In the genomic region with DNA sequence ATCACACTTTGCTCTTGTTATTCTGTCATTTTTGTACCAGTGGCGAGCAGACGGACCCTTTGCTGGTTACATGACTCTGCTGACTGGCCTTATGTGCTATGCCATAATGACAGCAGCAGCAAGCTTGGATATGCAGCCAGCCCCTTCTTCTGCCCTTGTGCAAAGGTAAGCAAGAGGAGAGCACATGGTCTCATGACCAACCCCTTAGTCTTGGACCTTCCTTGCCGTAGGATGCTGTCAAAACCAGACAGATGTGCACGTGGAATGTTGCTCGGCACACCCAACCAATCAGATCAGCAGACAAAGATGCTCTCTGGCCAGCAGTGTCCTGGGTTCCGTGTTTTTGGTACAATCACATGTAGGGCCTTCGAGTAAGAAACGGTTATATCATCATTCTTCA, we compare ENCODE assay signal across 21 cellular contexts. TPM values are rescaled to one million over a fixed set of nuclear protein-coding genes. Genes with fewer than 3 reads are reported as not detected.
A peak's percentile ranks its signal among the peaks of the same experiment; 100 is the strongest.
DNase-seq lines count a peak whose midpoint lies in the region; ATAC-seq, FAIRE-seq and TF ChIP-seq lines count a peak whose summit lies in the region.
"Had no signal": no experiment of that assay in that cellular context is flagged by ENCODE, and none has a peak within 500 bp of the region (broad histone marks: within the 10 kb centered on the region; RNA-seq: fewer than 3 reads in every experiment).

No MANE protein-coding gene starts in this region.

- no peak for FAIRE-seq in HepG2 (lab: Jason Lieb, UNC)

- no peaks in the 10 kb centered on the region for H3K79me2 ChIP-seq in HepG2 (ENCODE audit: insufficient read depth, low read length)

- intact Hi-C loops in HepG2 (cut with micrococcal nuclease; ENCODE audit: unreplicated experiment) (loop anchor here (5.0 kb wide), 1 partner anchor 52 kb away; no protein-coding TSS in a partner anchor), right lobe of liver (cut with DNase I) (no loop called here), stomach (cut with DNase I; ENCODE audit: low total_unique reads) (no loop called here)
- intact Hi-C loops in activated CD8-positive, alpha-beta T cell treated with anti-CD3 and anti-CD28 coated beads for 36 hours (cut with micrococcal nuclease), result loop anchor here (5.0 to 10.0 kb wide), 2 partner anchors 160 to 247 kb away; no protein-coding TSS in a partner anchor

- CTCF ChIA-PET in HepG2 (lab: Yijun Ruan, JAX; ENCODE audit: low intra/inter-chr PET ratio, low total read pairs), result no interaction called here
- CTCF ChIA-PET in activated CD8-positive, alpha-beta T cell treated with anti-CD3 and anti-CD28 coated beads for 36 hours (lab: Charles Lee), result interaction anchor here (0.9 to 6.6 kb wide), 3 partner anchors 9 to 238 kb away, joined by 3 to 71 read pairs (median 17); no protein-coding TSS in a partner anchor

- POLR2A ChIA-PET in HepG2 (lab: Yijun Ruan, JAX), result interaction anchor here (3.4 kb wide), 1 partner anchor 9 kb away, joined by 34 read pairs; no protein-coding TSS in a partner anchor
- POLR2A ChIA-PET in activated CD8-positive, alpha-beta T cell treated with anti-CD3 and anti-CD28 coated beads for 36 hours (lab: Charles Lee), result no interaction called here

- H3K4me3 Mint-ChIP-seq in activated CD8-positive, alpha-beta T cell treated with anti-CD3 and anti-CD28 coated beads for 36 hours, result no peak overlapping the region
- H3K4me3 Mint-ChIP-seq in immature natural killer cell, result peak overlapping the region in 1 of 5 donors; percentile 14

- H3K36me3 ChIP-seq in HepG2 (replicated peaks in 1 of 2; ENCODE audit: control insufficient read depth in 1 of 2, insufficient read depth in 2 of 2, low read length in 2 of 2) (no peaks in the 10 kb centered on the region), right lobe of liver (no peaks in the 10 kb centered on the region), stomach (no peaks in the 10 kb centered on the region)
- H3K36me3 ChIP-seq: tibial artery had no signal

- no peaks in the 10 kb centered on the region for H3K27me3 Mint-ChIP-seq in activated CD8-positive, alpha-beta T cell treated with anti-CD3 and anti-CD28 coated beads for 36 hours
- peaks cover 16 to 27% (median 24%) of the 10 kb centered on the region in 3 donors for H3K27me3 Mint-ChIP-seq in immature natural killer cell (ENCODE audit: low read depth in 3 of 3)

- no peak overlapping the region for H2AFZ ChIP-seq in HepG2 (ENCODE audit: low read length)

- H3K36me3 Mint-ChIP-seq in activated CD8-positive, alpha-beta T cell treated with anti-CD3 and anti-CD28 coated beads for 36 hours (ENCODE audit: low read depth), result no peaks in the 10 kb centered on the region
- H3K36me3 Mint-ChIP-seq in immature natural killer cell, result peaks cover 0 to 4% (median 3%) of the 10 kb centered on the region in 3 donors

- peak overlapping the region; percentile 18 for H3K27ac Mint-ChIP-seq in activated CD8-positive, alpha-beta T cell treated with anti-CD3 and anti-CD28 coated beads for 36 hours
- H3K27ac Mint-ChIP-seq in immature natural killer cell, result peak overlapping the region in 5 of 6 donors; percentile 55 to 98 (median 75)

- BruUV-seq in HepG2 (replicated peaks; lab: Mats Ljungman, UMichigan), result no TSS peak

- in situ Hi-C loops in HepG2 (cut with HindIII; ENCODE audit: extremely low pct_ligation_motif_present, low pct_unique_long_range_greater_than_20kb), result no loop called here

- peaks cover 49% of the 10 kb centered on the region for H3K4me1 Mint-ChIP-seq in activated CD8-positive, alpha-beta T cell treated with anti-CD3 and anti-CD28 coated beads for 36 hours (ENCODE audit: low read depth)
- peaks cover 37 to 54% of the 10 kb centered on the region in 2 donors for H3K4me1 Mint-ChIP-seq in immature natural killer cell

- TF ChIP-seq EP300 in HepG2 (IDR thresholded peaks at IDR 0.05; ENCODE audit: low read depth in 2 of 2, low read length in 2 of 2), result no peak
- no peak for TF ChIP-seq EP300 in HepG2 (CRISPR knock-in tag; IDR thresholded peaks at IDR 0.05; ENCODE audit: borderline replicate concordance)
- TF ChIP-seq EP300 in stomach (IDR thresholded peaks at IDR 0.05), result no peak

- no peaks in the 10 kb centered on the region for H4K20me1 ChIP-seq in HepG2 (ENCODE audit: insufficient read depth, low read length)

- TF ChIP-seq CTCF in HepG2 (CRISPR knock-in tag; IDR thresholded peaks at IDR 0.05) (no peak), right lobe of liver (IDR thresholded peaks at IDR 0.05) (no peak), stomach (IDR thresholded peaks at IDR 0.05) (no peak)
- TF ChIP-seq CTCF in activated CD8-positive, alpha-beta T cell treated with anti-CD3 and anti-CD28 coated beads for 36 hours (IDR thresholded peaks at IDR 0.05), result no peak

- 62% methylated on average over 8 of the region's 8 CpGs for WGBS in HepG2 (ENCODE audit: low lambda C conversion rate)
- 95% methylated on average over 4 of the region's 8 CpGs for WGBS in right lobe of liver (ENCODE audit: insufficient coverage, low coverage, low lambda C conversion rate, missing lambda C conversion rate)
- 88 to 93% (median 91%) methylated on average over 8 of the region's 8 CpGs for WGBS in stomach, 5 donors

- TF ChIP-seq POLR2A in HepG2 (IDR thresholded peaks at IDR 0.05; ENCODE audit: insufficient read depth in 1 of 2, low read depth in 2 of 2, low read length in 2 of 2), result no peak
- TF ChIP-seq POLR2A in right lobe of liver (IDR thresholded peaks at IDR 0.05), result no peak
- no peak for TF ChIP-seq POLR2A in stomach (IDR thresholded peaks at IDR 0.05)

- no peaks in the 10 kb centered on the region for H3K9me3 Mint-ChIP-seq in activated CD8-positive, alpha-beta T cell treated with anti-CD3 and anti-CD28 coated beads for 36 hours
- peaks cover 0 to 4% (median 1%) of the 10 kb centered on the region in 6 donors for H3K9me3 Mint-ChIP-seq in immature natural killer cell

- TF ChIP-seq RAD21 in HepG2 (CRISPR knock-in tag; IDR thresholded peaks at IDR 0.05), result no peak

- ATAC-seq in HepG2 (no peak), right lobe of liver (no peak), GM19463 (IDR thresholded peaks at IDR 0.05; ENCODE audit: unreplicated experiment) (no peak), HG03571 (IDR thresholded peaks at IDR 0.05; ENCODE audit: unreplicated experiment) (no peak)
- no peak for ATAC-seq in activated CD8-positive, alpha-beta T cell treated with anti-CD3 and anti-CD28 coated beads for 36 hours
- ATAC-seq: activated CD4-positive, CD25-positive, alpha-beta regulatory T cell treated with anti-CD3 and anti-CD28 coated beads, Interleukin-2, amount 50 U/mL, for 24 hours; foreskin keratinocyte had no signal

- H3K4me3 ChIP-seq in HepG2 (replicated peaks in 1 of 3; ENCODE audit: insufficient read depth in 1 of 3, low read depth in 2 of 3, low read length in 3 of 3), result no peak overlapping the region
- H3K4me3 ChIP-seq in right lobe of liver, result no peak overlapping the region
- no peak overlapping the region for H3K4me3 ChIP-seq in stomach
- H3K4me3 ChIP-seq: tibial artery had no signal

- H3K4me1 ChIP-seq in HepG2 (ENCODE audit: insufficient read depth, low read length) (peaks cover 42% of the 10 kb centered on the region), right lobe of liver (peaks cover 0 to 8% (median 0%) of the 10 kb centered on the region in 4 donors), stomach (peaks cover 4 to 49% (median 11%) of the 10 kb centered on the region in 4 donors)

- H3K27ac ChIP-seq in HepG2 (ENCODE audit: extremely low read length, insufficient read depth, low read length) (no peak overlapping the region), right lobe of liver (no peak overlapping the region), stomach (no peak overlapping the region)
- H3K27ac ChIP-seq: foreskin keratinocyte, tibial artery had no signal

- peaks cover 0 to 2% of the 10 kb centered on the region in 2 experiments; a peak in 1 of 5 replicates for H3K27me3 ChIP-seq in HepG2 (ENCODE audit: control insufficient read depth in 1 of 2, insufficient read depth in 2 of 2, low read length in 2 of 2)
- H3K27me3 ChIP-seq in right lobe of liver, result no peaks in the 10 kb centered on the region
- no peaks in the 10 kb centered on the region for H3K27me3 ChIP-seq in stomach
- H3K27me3 ChIP-seq: foreskin keratinocyte, tibial artery had no signal

- no peak overlapping the region for H3K9ac ChIP-seq in HepG2 (ENCODE audit: insufficient read depth, low read depth, low read length)

- DNase-seq in HepG2 (ENCODE audit: low spot score) (no peak), right lobe of liver (no peak), immature natural killer cell (no peak), stomach (peak; percentile 9), putamen (ENCODE audit: low spot score) (no peak)
- no peak for DNase-seq in activated CD8-positive, alpha-beta T cell treated with anti-CD3 and anti-CD28 coated beads for 36 hours
- DNase-seq: activated T-cell treated with anti-CD3 and anti-CD28 coated beads for 4 hours; cerebellar nuclear complex; erythroblast; foreskin keratinocyte; GF-D8; NCI-H1092; NCI-H2029; NCI-H345; NCI-H774; stimulated activated CD4-positive, alpha-beta T cell treated with anti-CD3 and anti-CD28 coated beads, Interleukin-2, amount 100 ng/mL, for 48 hours; stimulated activated naive CD4-positive, alpha-beta T cell treated with Interleukin-2 at 50 U/mL for 16 hours; tibial artery had no signal

- H3K9me3 ChIP-seq in HepG2 (ENCODE audit: low read length) (no peaks in the 10 kb centered on the region), right lobe of liver (no peaks in the 10 kb centered on the region), stomach (no peaks in the 10 kb centered on the region)
- H3K9me3 ChIP-seq: tibial artery had no signal

- no peak overlapping the region for H3K4me2 ChIP-seq in HepG2 (ENCODE audit: low read depth, low read length)

RNA-seq across cellular contexts. Expression of a gene that starts 4.8 kb away (rescaled TPM):
- total RNA-seq in HepG2 (2016; rRNA removed; fragmentation: Illumina TruSeq; extraction: Trizol) (43.9 and 46.5 TPM in 2 replicates), right lobe of liver (10 to 100 TPM; 10.5 to 17.8 (median 12.1) TPM), stomach (10 to 100 TPM in 4 of 5 donors, 1 to 10 TPM in 1; 6.4 to 54.3 (median 40.6) TPM)
- 30.7 and 33.0 TPM in 2 replicates for total RNA-seq in HepG2 (2016; cell fraction: cytosol; rRNA removed; fragmentation: Illumina TruSeq; extraction: Trizol; ENCODE audit: low read depth)
- 41.9 and 43.3 TPM in 2 replicates for total RNA-seq in HepG2 (2016; cell fraction: insoluble cytoplasmic fraction; rRNA removed; fragmentation: Illumina TruSeq; extraction: Trizol)
- total RNA-seq in HepG2 (2016; cell fraction: membrane; rRNA removed; fragmentation: Illumina TruSeq; extraction: Trizol), result 52.7 and 60.8 TPM in 2 replicates
- total RNA-seq in HepG2 (2016; cell fraction: nucleus; rRNA removed; fragmentation: Illumina TruSeq; extraction: Trizol), result 39.0 and 46.1 TPM in 2 replicates
- polyA plus RNA-seq in HepG2 (2011; rRNA removed) (19.5 and 21.4 TPM in 2 replicates), immature natural killer cell (10 to 100 TPM; 13.1 to 40.3 (median 22.3) TPM), stomach (1 to 10 TPM; 6.7 to 8.5 (median 7.6) TPM)
- polyA plus RNA-seq in HepG2 (2011; cell fraction: cytosol; rRNA removed), result 9.8 and 10.1 TPM in 2 replicates
- polyA plus RNA-seq in HepG2 (2011; cell fraction: nucleus; rRNA removed), result 21.8 and 26.8 TPM in 2 replicates
- 20.4 and 24.7 TPM in 2 replicates for polyA plus RNA-seq in HepG2 (2012)
- polyA plus RNA-seq in HepG2 (2016; cell fraction: cytosol; fragmentation: Illumina TruSeq; extraction: Trizol; ENCODE audit: low read depth), result 2.5 and 3.4 TPM in 2 replicates
- 37.7 and 43.0 TPM in 2 replicates for polyA plus RNA-seq in HepG2 (2016; cell fraction: insoluble cytoplasmic fraction; fragmentation: Illumina TruSeq; extraction: Trizol; ENCODE audit: low read depth)
- polyA plus RNA-seq in HepG2 (2016; cell fraction: membrane; fragmentation: Illumina TruSeq; extraction: Trizol; ENCODE audit: low read depth), result 8.9 and 11.1 TPM in 2 replicates
- 44.5 and 49.0 TPM in 2 replicates for polyA plus RNA-seq in HepG2 (2016; cell fraction: nucleus; fragmentation: Illumina TruSeq; extraction: Trizol; ENCODE audit: insufficient read depth, low read depth)
- 5.4 and 18.1 TPM in 2 replicates for polyA minus RNA-seq in HepG2 (2011; rRNA and poly(A)+ RNA removed; ENCODE audit: low replicate concordance)
- polyA minus RNA-seq in HepG2 (2011; cell fraction: cytosol; rRNA and poly(A)+ RNA removed), result 24.2 and 26.0 TPM in 2 replicates
- polyA minus RNA-seq in HepG2 (2011; cell fraction: nucleus; rRNA and poly(A)+ RNA removed), result 43.1 and 53.5 TPM in 2 replicates
- 10 to 100 TPM; 39.5 to 40.5 TPM for total RNA-seq in activated CD8-positive, alpha-beta T cell treated with anti-CD3 and anti-CD28 coated beads for 36 hours

Comparison
In these comparisons a context has a peak if more than half of its experiments do, and no peak if none do; other contexts are left out.
1. intact Hi-C loops: an anchor here in HepG2 (5.0 kb wide) and activated CD8-positive, alpha-beta T cell treated with anti-CD3 and anti-CD28 coated beads for 36 hours (5.0 to 10.0 kb wide); none called in right lobe of liver and stomach.